In genomic region chr1:9843576-9843945, GRCh38 we compare ENCODE assay signal across 11 cellular contexts. TPM values are rescaled to one million over a fixed set of nuclear protein-coding genes. Genes with fewer than 3 reads are reported as not detected.
A peak's percentile ranks its signal among the peaks of the same experiment; 100 is the strongest.
DNase-seq lines count a peak whose midpoint lies in the region; ATAC-seq and TF ChIP-seq lines count a peak whose summit lies in the region.
"Had no signal": no experiment of that assay in that cellular context is flagged by ENCODE, and none has a peak within 500 bp of the region (broad histone marks: within the 10 kb centered on the region; RNA-seq: fewer than 3 reads in every experiment).

No MANE protein-coding gene starts in this region.

- intact Hi-C loops in left ventricle myocardium superior (cut with micrococcal nuclease): no loop called here

- no peaks in the 10 kb centered on the region for H3K9me3 ChIP-seq in RWPE2 (ENCODE audit: severe bottlenecking)

- no peaks in the 10 kb centered on the region for H3K36me3 ChIP-seq in RWPE2 (ENCODE audit: low read depth)

- peak; percentile 86 for ATAC-seq in RWPE2 (ENCODE audit: low read depth)
- peak; percentile 18 for ATAC-seq in left ventricle myocardium superior
- no peak for ATAC-seq in stimulated activated naive CD8-positive, alpha-beta T cell treated with anti-CD3 and anti-CD28 coated beads, Interleukin-15, Interleukin-2, amounts not matched to agents 100 U/mL and 50 U/mL, for 24 hours
- ATAC-seq in HG02678 (IDR thresholded peaks at IDR 0.05; ENCODE audit: unreplicated experiment): no peak

- H3K27ac ChIP-seq in C4-2B (peak overlapping the region; percentile 95), RWPE2 (ENCODE audit: poor library complexity, severe bottlenecking) (peak overlapping the region; percentile 98)

- peaks cover 32% of the 10 kb centered on the region for H3K4me1 ChIP-seq in RWPE2 (ENCODE audit: insufficient read depth, poor library complexity, severe bottlenecking)

- H3K27me3 ChIP-seq in RWPE2 (ENCODE audit: insufficient read depth, poor library complexity, severe bottlenecking): no peaks in the 10 kb centered on the region

- TF ChIP-seq CTCF in C4-2B (conservative IDR thresholded peaks at IDR 0.05) (no peak), RWPE2 (IDR thresholded peaks at IDR 0.05; ENCODE audit: poor library complexity, severe bottlenecking) (no peak)

- no peak overlapping the region for H3K4me3 ChIP-seq in RWPE2 (ENCODE audit: severe bottlenecking)

- peak; percentile 51 for DNase-seq in NCI-H128 (lab: John Stamatoyannopoulos, UW; ENCODE audit: unreplicated experiment)
- peak; percentile 86 for DNase-seq in RWPE2 (ENCODE audit: low spot score)
- DNase-seq in left ventricle myocardium superior: no peak
- DNase-seq in stimulated activated naive CD8-positive, alpha-beta T cell treated with anti-CD3 and anti-CD28 coated beads, Interleukin-15, Interleukin-2, amounts not matched to agents 100 U/mL and 50 U/mL, for 24 hours: no peak
- no peak for DNase-seq in nucleus accumbens (lab: John Stamatoyannopoulos, UW)
- DNase-seq in SIG-M5 (lab: John Stamatoyannopoulos, UW): no peak
- DNase-seq: activated CD4-positive, CD25-positive, alpha-beta regulatory T cell; activated gamma-delta T cell treated with Interleukin-2 at 50 U/mL for 16 hours; cortex of kidney had no signal

RNA-seq across cellular contexts. Expression of gene CLSTN1, which starts 19.8 kb away (rescaled TPM):
- total RNA-seq in left ventricle myocardium superior: 54.9 TPM

Comparison
In these comparisons a context has a peak if more than half of its experiments do, and no peak if none do; other contexts are left out.
1. DNase-seq: peak in NCI-H128 (single experiment) and RWPE2 (single experiment); none in left ventricle myocardium superior (single experiment), stimulated activated naive CD8-positive, alpha-beta T cell treated with anti-CD3 and anti-CD28 coated beads, Interleukin-15, Interleukin-2, amounts not matched to agents 100 U/mL and 50 U/mL, for 24 hours (single experiment), nucleus accumbens (0 of 56) and SIG-M5 (single experiment).
2. ATAC-seq: peak in RWPE2 (single experiment) and left ventricle myocardium superior (single experiment); none in stimulated activated naive CD8-positive, alpha-beta T cell treated with anti-CD3 and anti-CD28 coated beads, Interleukin-15, Interleukin-2, amounts not matched to agents 100 U/mL and 50 U/mL, for 24 hours (single experiment) and HG02678 (single experiment).